ENCODE assay signal across 8 cellular contexts in the genomic region with DNA sequence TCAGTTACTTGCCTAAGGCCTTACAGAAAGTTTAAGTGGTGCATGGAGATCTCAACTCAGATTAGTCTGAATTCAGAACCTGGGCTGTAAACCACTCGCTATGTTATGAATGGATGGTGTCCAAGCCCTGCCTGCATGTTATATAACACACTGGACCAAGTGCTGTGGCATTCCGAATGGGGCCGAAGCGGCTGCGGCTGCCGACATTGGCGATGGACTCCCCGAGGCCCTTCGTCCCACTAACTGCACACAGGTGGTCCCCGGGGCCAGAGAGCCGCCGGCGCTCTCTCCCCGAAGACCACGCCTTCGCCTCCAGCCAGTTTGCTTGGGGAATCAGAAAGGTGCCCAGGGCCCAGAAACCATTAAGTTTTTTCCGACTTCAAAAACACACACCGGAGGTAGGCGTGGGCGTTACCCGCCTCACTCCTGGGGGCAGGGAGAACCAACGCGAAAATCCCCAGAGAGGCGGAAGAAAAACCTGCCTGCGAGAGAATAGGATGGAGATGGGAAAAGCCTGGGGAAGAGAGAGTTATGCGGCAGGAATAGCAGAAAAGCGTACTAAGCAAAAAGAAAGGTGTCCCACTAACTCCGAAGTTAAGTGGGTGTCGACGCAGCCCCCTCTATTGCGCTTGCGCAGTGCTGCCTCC. TPM values are rescaled to one million over a fixed set of nuclear protein-coding genes. Genes with fewer than 3 reads are reported as not detected.
A peak's percentile ranks its signal among the peaks of the same experiment; 100 is the strongest.
DNase-seq lines count a peak whose midpoint lies in the region; ATAC-seq and TF ChIP-seq lines count a peak whose summit lies in the region.

No MANE protein-coding gene starts in this region.

- peaks cover 16% of the 10 kb centered on the region for H3K4me1 ChIP-seq in HUES48 (ENCODE audit: control insufficient read depth, insufficient read depth, low read length)

- H3K27me3 ChIP-seq in HUES48 (ENCODE audit: control insufficient read depth, insufficient read depth, low read length) (peaks cover 52% of the 10 kb centered on the region), brain microvascular endothelial cell (replicated peaks) (peaks cover 11% of the 10 kb centered on the region)

- TF ChIP-seq CTCF in brain microvascular endothelial cell (IDR thresholded peaks at IDR 0.05; ENCODE audit: low read depth, low read length, missing control alignments), result no peak

- in situ Hi-C loops in brain microvascular endothelial cell (cut with HindIII; ENCODE audit: low pct_ligation_motif_present, low sequenced_read_pairs), result no loop called here

- peak; percentile 25 for ATAC-seq in GM21447 (IDR thresholded peaks at IDR 0.05; ENCODE audit: unreplicated experiment)
- ATAC-seq in left colon, result peak; percentile 31

- DNase-seq in EL (peak; percentile 27), brain microvascular endothelial cell (peak; percentile 9), left colon (no peak), stromal cell of bone marrow (ENCODE audit: low read depth) (peak; percentile 41), KG1 (lab: John Stamatoyannopoulos, UW) (no peak), foreskin melanocyte (no peak)

- peak overlapping the region; percentile 72 for H3K27ac ChIP-seq in HUES48 (ENCODE audit: low read depth, low read length)
- no peak overlapping the region for H3K27ac ChIP-seq in brain microvascular endothelial cell

- H3K36me3 ChIP-seq in HUES48 (ENCODE audit: control insufficient read depth, insufficient read depth, low read length) (no peaks in the 10 kb centered on the region), brain microvascular endothelial cell (replicated peaks) (no peaks in the 10 kb centered on the region)

- no peaks in the 10 kb centered on the region for H3K9me3 ChIP-seq in HUES48 (ENCODE audit: control insufficient read depth, insufficient read depth, low read length)

- H3K9ac ChIP-seq in HUES48 (ENCODE audit: low read depth, low read length), result peak overlapping the region; percentile 34; the same call in 1 of the 2 replicates

- intact Hi-C loops in left colon (cut with DNase I, micrococcal nuclease), result no loop called here

- H3K4me3 ChIP-seq in HUES48 (ENCODE audit: low read depth, low read length) (peak overlapping the region; percentile 99), brain microvascular endothelial cell (ENCODE audit: low read depth, low read length) (peak overlapping the region; percentile 66)

RNA-seq across cellular contexts. Expression of gene TENT5C, which starts 0.6 kb away (rescaled TPM):
- 10 to 100 TPM; 30.7 to 45.6 TPM for total RNA-seq in left colon

Comparison
In these comparisons a context has a peak if more than half of its experiments do, and no peak if none do; other contexts are left out.
1. DNase-seq: peak in EL (single experiment), brain microvascular endothelial cell (single experiment) and stromal cell of bone marrow (single experiment); none in left colon (0 of 2), KG1 (single experiment) and foreskin melanocyte (single experiment).